Comparison of ENCODE assay signal across 2 cellular contexts in genomic region chr9:94783121-94783664, GRCh38.
A peak's percentile ranks its signal among the peaks of the same experiment; 100 is the strongest.
TF ChIP-seq lines count a peak whose summit lies in the region.

No MANE protein-coding gene starts in this region.

TF ChIP-seq in A549, 52 proteins besides CTCF, POLR2A, EP300 and RAD21 (continued from another document):
- no peak for TF ChIP-seq REST (IDR thresholded peaks at IDR 0.05)
- no peak for TF ChIP-seq ELK1 (IDR thresholded peaks at IDR 0.05; ENCODE audit: low read depth, low read length)

TF ChIP-seq in HepG2, 621 proteins besides CTCF, POLR2A, EP300 and RAD21 (continued from another document and continues in another):
- no peak for TF ChIP-seq ZHX2 (IDR thresholded peaks at IDR 0.05; ENCODE audit: low read depth)
- no peak for TF ChIP-seq ZHX2 (CRISPR knock-in tag; IDR thresholded peaks at IDR 0.05; ENCODE audit: borderline replicate concordance)
- 0 out of 2 replicates have a peak, but pooled peaks have one; percentile 23 for TF ChIP-seq ZSCAN25 (CRISPR knock-in tag; IDR thresholded peaks at IDR 0.05)
- 0 out of 2 replicates have a peak, but pooled peaks have one; percentile 15 for TF ChIP-seq SAP130 (CRISPR knock-in tag; IDR thresholded peaks at IDR 0.05; ENCODE audit: low read depth)
- TF ChIP-seq GATAD1 (CRISPR knock-in tag; IDR thresholded peaks at IDR 0.05): 0 out of 2 replicates have a peak, but pooled peaks have one; percentile 22
- peak; percentile 97 for TF ChIP-seq STAG1 (CRISPR knock-in tag; IDR thresholded peaks at IDR 0.05)
- peak; percentile 51; the same call in 1 of the 2 replicates for TF ChIP-seq ELF3 (CRISPR knock-in tag; IDR thresholded peaks at IDR 0.05)
- no peak for TF ChIP-seq SOX6 (IDR thresholded peaks at IDR 0.05)
- TF ChIP-seq SOX6 (CRISPR knock-in tag; IDR thresholded peaks at IDR 0.05): 0 out of 2 replicates have a peak, but pooled peaks have one; percentile 39
- no peak for TF ChIP-seq ZNF33B (CRISPR knock-in tag; IDR thresholded peaks at IDR 0.05)
- no peak for TF ChIP-seq ZBTB39 (CRISPR knock-in tag; IDR thresholded peaks at IDR 0.05)
- peak; percentile 54 for TF ChIP-seq SALL1 (CRISPR knock-in tag; IDR thresholded peaks at IDR 0.05)
- peak; percentile 44; the same call in 1 of the 2 replicates for TF ChIP-seq ZGPAT (CRISPR knock-in tag; IDR thresholded peaks at IDR 0.05)
- no peak; the same call in 1 of the 2 replicates for TF ChIP-seq ZBTB4 (CRISPR knock-in tag; IDR thresholded peaks at IDR 0.05; ENCODE audit: borderline replicate concordance)
- TF ChIP-seq TEAD3 (CRISPR knock-in tag; optimal IDR thresholded peaks at IDR 0.05; ENCODE audit: borderline replicate concordance): peak; percentile 24
- no peak for TF ChIP-seq ZNF780A (CRISPR knock-in tag; IDR thresholded peaks at IDR 0.05)
- no peak for TF ChIP-seq RFX3 (CRISPR knock-in tag; IDR thresholded peaks at IDR 0.05)
- TF ChIP-seq NR1H2 (CRISPR knock-in tag; IDR thresholded peaks at IDR 0.05; ENCODE audit: borderline replicate concordance, low read depth): no peak
- TF ChIP-seq KMT2A (CRISPR knock-in tag; IDR thresholded peaks at IDR 0.05): peak; percentile 44; the same call in 1 of the 2 replicates
- TF ChIP-seq ZNF816 (CRISPR knock-in tag; IDR thresholded peaks at IDR 0.05; ENCODE audit: borderline replicate concordance): no peak
- peak; percentile 78 for TF ChIP-seq HNF1B (CRISPR knock-in tag; IDR thresholded peaks at IDR 0.05)
- 0 out of 2 replicates have a peak, but pooled peaks have one; percentile 29 for TF ChIP-seq HDAC2 (CRISPR knock-in tag; IDR thresholded peaks at IDR 0.05)
- peak; percentile 45; the same call in 1 of the 2 replicates for TF ChIP-seq ARID5B (CRISPR knock-in tag; IDR thresholded peaks at IDR 0.05)
- no peak for TF ChIP-seq THYN1 (CRISPR knock-in tag; IDR thresholded peaks at IDR 0.05; ENCODE audit: borderline replicate concordance, low read depth)
- no peak for TF ChIP-seq MXD4 (CRISPR knock-in tag; IDR thresholded peaks at IDR 0.05)
- peak; percentile 27; the same call in 1 of the 2 replicates for TF ChIP-seq YEATS2 (CRISPR knock-in tag; IDR thresholded peaks at IDR 0.05; ENCODE audit: borderline replicate concordance)
- no peak for TF ChIP-seq MXI1 (IDR thresholded peaks at IDR 0.05; ENCODE audit: borderline replicate concordance, low read depth, low read length)
- peak; percentile 68; the same call in 1 of the 2 replicates for TF ChIP-seq ZNF501 (CRISPR knock-in tag; IDR thresholded peaks at IDR 0.05)
- no peak for TF ChIP-seq POLR2AphosphoS2 (IDR thresholded peaks at IDR 0.05; ENCODE audit: low read depth, low read length)
- no peak for TF ChIP-seq ZBTB3 (CRISPR knock-in tag; IDR thresholded peaks at IDR 0.05; ENCODE audit: borderline replicate concordance, low read depth)
- peak; percentile 56; the same call in 1 of the 2 replicates for TF ChIP-seq MIXL1 (CRISPR knock-in tag; IDR thresholded peaks at IDR 0.05)
- TF ChIP-seq REPIN1 (CRISPR knock-in tag; IDR thresholded peaks at IDR 0.05; ENCODE audit: borderline replicate concordance, low read depth): 0 out of 2 replicates have a peak, but pooled peaks have one; percentile 21
- TF ChIP-seq NKX3-1 (CRISPR knock-in tag; IDR thresholded peaks at IDR 0.05): no peak
- TF ChIP-seq POGZ (CRISPR knock-in tag; IDR thresholded peaks at IDR 0.05): 0 out of 2 replicates have a peak, but pooled peaks have one; percentile 17
- no peak for TF ChIP-seq ZSCAN9 (CRISPR knock-in tag; IDR thresholded peaks at IDR 0.05; ENCODE audit: borderline replicate concordance)
- TF ChIP-seq ZNF275 (CRISPR knock-in tag; IDR thresholded peaks at IDR 0.05; ENCODE audit: borderline replicate concordance): no peak
- no peak for TF ChIP-seq NFYC (CRISPR knock-in tag; IDR thresholded peaks at IDR 0.05)
- no peak for TF ChIP-seq FOXA1 (IDR thresholded peaks at IDR 0.05)
- TF ChIP-seq FOXA1 (CRISPR knock-in tag; IDR thresholded peaks at IDR 0.05): 0 out of 2 replicates have a peak, but pooled peaks have one; percentile 11
- no peak for TF ChIP-seq ZNF660 (CRISPR knock-in tag; IDR thresholded peaks at IDR 0.05; ENCODE audit: borderline replicate concordance, low read depth)
